Comparison of ENCODE assay signal across 8 cellular contexts in the genomic region with DNA sequence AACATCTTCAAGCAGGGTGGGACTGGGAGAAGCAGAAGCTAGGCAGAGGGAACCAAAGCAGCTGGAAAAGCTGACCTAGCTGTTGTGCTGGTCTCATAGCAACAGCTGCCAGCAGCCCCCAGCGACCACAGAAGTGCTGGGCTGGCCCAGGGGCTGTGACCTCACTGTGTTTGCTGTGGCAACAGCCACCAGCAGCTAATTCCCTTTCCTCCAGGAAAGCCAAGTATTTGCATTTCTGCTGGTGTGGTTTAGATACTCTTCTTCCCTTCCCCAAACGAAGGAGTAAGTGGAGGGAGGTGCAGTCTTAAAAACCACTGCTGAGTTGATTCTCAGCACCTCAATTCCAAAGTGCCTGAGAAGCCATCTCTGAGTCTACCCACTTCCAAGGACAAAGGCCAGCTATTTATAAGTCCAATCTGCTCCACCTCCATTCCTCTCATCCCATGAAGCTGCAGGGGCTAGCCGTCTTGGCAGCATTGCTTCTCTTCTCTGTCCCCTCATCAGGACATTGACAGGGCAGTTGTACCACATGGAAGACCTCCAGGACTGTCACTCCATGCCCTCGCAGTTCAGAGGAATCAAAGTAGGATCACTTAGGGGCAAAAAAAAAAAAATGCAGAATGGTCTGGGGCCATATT. TPM values are rescaled to one million over a fixed set of nuclear protein-coding genes. Genes with fewer than 3 reads are reported as not detected.
DNase-seq lines count a peak whose midpoint lies in the region; ATAC-seq, FAIRE-seq and TF ChIP-seq lines count a peak whose summit lies in the region.

No MANE protein-coding gene starts in this region.

- CTCF ChIA-PET in activated CD8-positive, alpha-beta T cell treated with anti-CD3 and anti-CD28 coated beads, Interleukin-2, amount 10 ng/mL, durations not matched to agents 7 days and 5 days (lab: Charles Lee), result interaction anchor here (1.0 to 3.5 kb wide), 5 partner anchors 10 to 35 kb away, joined by 3 to 28 read pairs (median 4); a partner anchor contains a TSS

- no peak overlapping the region for H3K4me3 Mint-ChIP-seq in activated CD8-positive, alpha-beta T cell treated with anti-CD3 and anti-CD28 coated beads, Interleukin-2, amount 10 ng/mL, durations not matched to agents 7 days and 5 days

- no peaks in the 10 kb centered on the region for H3K27me3 ChIP-seq in foreskin keratinocyte

- ATAC-seq in HG02938 (IDR thresholded peaks at IDR 0.05; ENCODE audit: unreplicated experiment) (peak; percentile 18), foreskin keratinocyte (peak; percentile 21), HG03159 (IDR thresholded peaks at IDR 0.05; ENCODE audit: unreplicated experiment) (no peak)
- ATAC-seq in activated CD8-positive, alpha-beta T cell treated with anti-CD3 and anti-CD28 coated beads, Interleukin-2, amount 10 ng/mL, durations not matched to agents 7 days and 5 days, result peak; percentile 51

- H3K36me3 Mint-ChIP-seq in activated CD8-positive, alpha-beta T cell treated with anti-CD3 and anti-CD28 coated beads, Interleukin-2, amount 10 ng/mL, durations not matched to agents 7 days and 5 days (ENCODE audit: low read depth), result peaks cover 96% of the 10 kb centered on the region

- in situ Hi-C loops in Caki2 (cut with HindIII; ENCODE audit: low pct_unique_long_range_greater_than_20kb, low sequenced_read_pairs), result no loop called here

- H3K9me3 Mint-ChIP-seq in activated CD8-positive, alpha-beta T cell treated with anti-CD3 and anti-CD28 coated beads, Interleukin-2, amount 10 ng/mL, durations not matched to agents 7 days and 5 days (ENCODE audit: insufficient read depth), result no peaks in the 10 kb centered on the region

- no peak overlapping the region for H3K27ac ChIP-seq in foreskin keratinocyte

- FAIRE-seq in GM19239 (lab: Jason Lieb, UNC), result no peak

- no peaks in the 10 kb centered on the region for H3K27me3 Mint-ChIP-seq in activated CD8-positive, alpha-beta T cell treated with anti-CD3 and anti-CD28 coated beads, Interleukin-2, amount 10 ng/mL, durations not matched to agents 7 days and 5 days (ENCODE audit: low read depth)

- POLR2A ChIA-PET in activated CD8-positive, alpha-beta T cell treated with anti-CD3 and anti-CD28 coated beads, Interleukin-2, amount 10 ng/mL, durations not matched to agents 7 days and 5 days (lab: Charles Lee), result interaction anchor here (0.6 to 4.3 kb wide), 6 partner anchors 9 to 35 kb away, joined by 3 to 26 read pairs (median 4); a partner anchor contains a TSS

- peak overlapping the region; percentile 80 for H3K27ac Mint-ChIP-seq in activated CD8-positive, alpha-beta T cell treated with anti-CD3 and anti-CD28 coated beads, Interleukin-2, amount 10 ng/mL, durations not matched to agents 7 days and 5 days

- H3K4me1 ChIP-seq in foreskin keratinocyte, result no peaks in the 10 kb centered on the region

- TF ChIP-seq CTCF in foreskin keratinocyte (conservative IDR thresholded peaks at IDR 0.05), result no peak

- H3K4me1 Mint-ChIP-seq in activated CD8-positive, alpha-beta T cell treated with anti-CD3 and anti-CD28 coated beads, Interleukin-2, amount 10 ng/mL, durations not matched to agents 7 days and 5 days (ENCODE audit: low read depth), result peaks cover 91% of the 10 kb centered on the region

- peak; percentile 44 for DNase-seq in Caki2 (ENCODE audit: low read depth)
- peak; percentile 51 for DNase-seq in activated CD8-positive, alpha-beta T cell treated with anti-CD3 and anti-CD28 coated beads, Interleukin-2, amount 10 ng/mL, durations not matched to agents 7 days and 5 days
- no peak for DNase-seq in foreskin keratinocyte
- DNase-seq in pons (ENCODE audit: low spot score), result peak; percentile 23
- no peak for DNase-seq in GM19239 (ENCODE audit: insufficient read length, low spot score)
- no peak for DNase-seq in NCI-H524 treated with DMSO at 0.1 percent for 48 hours (lab: John Stamatoyannopoulos, UW)

RNA-seq across cellular contexts. Expression of a gene that starts 11.5 kb away (rescaled TPM):
- 14.5 and 16.3 TPM in 2 replicates for total RNA-seq in Caki2 (2014; rRNA removed; shearing (Covaris generic); ENCODE audit: low replicate concordance)
- 10 to 100 TPM; 33.5 to 36.1 TPM for total RNA-seq in activated CD8-positive, alpha-beta T cell treated with anti-CD3 and anti-CD28 coated beads, Interleukin-2, amount 10 ng/mL, durations not matched to agents 7 days and 5 days
- 10.5 and 11.9 TPM in 2 replicates for total RNA-seq in foreskin keratinocyte
- polyA plus RNA-seq in foreskin keratinocyte, result 13.5 and 14.5 TPM in 2 replicates

RNA-seq across cellular contexts. Expression of a gene that starts 34.3 kb away (rescaled TPM):
- total RNA-seq in Caki2 (2014; rRNA removed; shearing (Covaris generic); ENCODE audit: low replicate concordance), result 136 and 137 TPM in 2 replicates
- 100 to 1,000 TPM; 332 to 340 TPM for total RNA-seq in activated CD8-positive, alpha-beta T cell treated with anti-CD3 and anti-CD28 coated beads, Interleukin-2, amount 10 ng/mL, durations not matched to agents 7 days and 5 days
- 129 and 140 TPM in 2 replicates for total RNA-seq in foreskin keratinocyte
- 106 and 123 TPM in 2 replicates for polyA plus RNA-seq in foreskin keratinocyte

RNA-seq across cellular contexts. Expression of a gene that starts 55.3 kb away (rescaled TPM):
- total RNA-seq in Caki2 (2014; rRNA removed; shearing (Covaris generic); ENCODE audit: low replicate concordance), result 5.2 and 7.2 TPM in 2 replicates
- total RNA-seq in activated CD8-positive, alpha-beta T cell treated with anti-CD3 and anti-CD28 coated beads, Interleukin-2, amount 10 ng/mL, durations not matched to agents 7 days and 5 days, result 100 to 1,000 TPM; 210 to 231 TPM
- 26.8 and 26.9 TPM in 2 replicates for total RNA-seq in foreskin keratinocyte
- 51.3 and 52.5 TPM in 2 replicates for polyA plus RNA-seq in foreskin keratinocyte

Comparison
In these comparisons a context has a peak if more than half of its experiments do, and no peak if none do; other contexts are left out.
1. DNase-seq: peak in Caki2 (single experiment), activated CD8-positive, alpha-beta T cell treated with anti-CD3 and anti-CD28 coated beads, Interleukin-2, amount 10 ng/mL, durations not matched to agents 7 days and 5 days (single experiment) and pons (single experiment); none in foreskin keratinocyte (0 of 2), GM19239 (single experiment) and NCI-H524 treated with DMSO at 0.1 percent for 48 hours (single experiment).